ENCODE assay signal across 17 cellular contexts in genomic region chr1:55206210-55206609, GRCh38.
"Had no signal": no experiment of that assay in that cellular context is flagged by ENCODE, and none has a peak within 500 bp of the region (broad histone marks: within the 10 kb centered on the region; RNA-seq: fewer than 3 reads in every experiment).

No MANE protein-coding gene starts in this region.

- H3K4me1 ChIP-seq: breast epithelium had no signal

- H2AFZ ChIP-seq: neural progenitor cell had no signal

- H3K9me3 ChIP-seq: ascending aorta, breast epithelium, heart left ventricle, pancreas, transverse colon, vagina had no signal

- H3K9ac ChIP-seq: neural progenitor cell had no signal

- H3K27ac ChIP-seq: ascending aorta, breast epithelium, heart left ventricle, neural progenitor cell, pancreas, transverse colon, vagina had no signal

- H3K4me3 Mint-ChIP-seq: activated CD4-positive, alpha-beta T cell treated with anti-CD3 and anti-CD28 coated beads, Interleukin-2, amount 10 ng/mL, durations not matched to agents 24 days and 14 days; activated CD8-positive, alpha-beta T cell treated with anti-CD3 and anti-CD28 coated beads, Interleukin-2, amount 10 ng/mL, durations not matched to agents 7 days and 5 days; immature natural killer cell; neural progenitor cell; stimulated activated effector memory CD8-positive, alpha-beta T cell treated with anti-CD3 and anti-CD28 coated beads, Interleukin-12 subunit alpha, Interleukin-12 subunit beta, amount 100 ng/mL, for 72 hours had no signal

- H3K9me3 Mint-ChIP-seq: activated CD4-positive, alpha-beta T cell treated with anti-CD3 and anti-CD28 coated beads, Interleukin-2, amount 10 ng/mL, durations not matched to agents 24 days and 14 days; immature natural killer cell; neural progenitor cell; stimulated activated effector memory CD8-positive, alpha-beta T cell treated with anti-CD3 and anti-CD28 coated beads, Interleukin-12 subunit alpha, Interleukin-12 subunit beta, amount 100 ng/mL, for 72 hours had no signal

- H3K36me3 ChIP-seq: ascending aorta, breast epithelium, heart left ventricle, neural progenitor cell, pancreas, transverse colon, vagina had no signal

- H3K27me3 ChIP-seq: ascending aorta, breast epithelium, heart left ventricle, neural progenitor cell, pancreas, transverse colon, vagina had no signal

- ATAC-seq: activated CD8-positive, alpha-beta T cell treated with anti-CD3 and anti-CD28 coated beads, Interleukin-2, amount 10 ng/mL, durations not matched to agents 7 days and 5 days; stimulated activated effector memory CD8-positive, alpha-beta T cell treated with anti-CD3 and anti-CD28 coated beads, Interleukin-12 subunit alpha, Interleukin-12 subunit beta, amount 100 ng/mL, for 72 hours had no signal

- H3K27me3 Mint-ChIP-seq: activated CD4-positive, alpha-beta T cell treated with anti-CD3 and anti-CD28 coated beads, Interleukin-2, amount 10 ng/mL, durations not matched to agents 24 days and 14 days had no signal

- H3K4me3 ChIP-seq: ascending aorta, breast epithelium, heart left ventricle, lung, neural progenitor cell, pancreas, transverse colon, vagina had no signal

- DNase-seq: activated CD4-positive, alpha-beta T cell treated with anti-CD3 and anti-CD28 coated beads, Interleukin-2, amount 10 ng/mL, durations not matched to agents 24 days and 14 days; activated CD4-positive, CD25-positive, alpha-beta regulatory T cell; activated CD8-positive, alpha-beta memory T cell treated with anti-CD3 and anti-CD28 coated beads, Interleukin-2, amount 50 U/mL, for 4 hours; activated CD8-positive, alpha-beta T cell treated with anti-CD3 and anti-CD28 coated beads, Interleukin-2, amount 10 ng/mL, durations not matched to agents 7 days and 5 days; activated gamma-delta T cell; activated T-cell treated with anti-CD3 and anti-CD28 coated beads, Interleukin-2, amount 50 U/mL, for 48 hours; heart left ventricle; immature natural killer cell; pancreas; stimulated activated CD4-positive, alpha-beta T cell treated with anti-CD3 and anti-CD28 coated beads, Interleukin-12 subunit alpha, Interleukin-12 subunit beta, amount 100 ng/mL, for 4 hours; transverse colon had no signal

- H3K27ac Mint-ChIP-seq: activated CD4-positive, alpha-beta T cell treated with anti-CD3 and anti-CD28 coated beads, Interleukin-2, amount 10 ng/mL, durations not matched to agents 24 days and 14 days; activated CD8-positive, alpha-beta T cell treated with anti-CD3 and anti-CD28 coated beads, Interleukin-2, amount 10 ng/mL, durations not matched to agents 7 days and 5 days; neural progenitor cell; stimulated activated effector memory CD8-positive, alpha-beta T cell treated with anti-CD3 and anti-CD28 coated beads, Interleukin-12 subunit alpha, Interleukin-12 subunit beta, amount 100 ng/mL, for 72 hours had no signal

- H3K4me2 ChIP-seq: neural progenitor cell had no signal
